8 cellular contexts compared by ENCODE assay signal in genomic region chr2:96763511-96764252, GRCh38. TPM values are rescaled to one million over a fixed set of nuclear protein-coding genes. Genes with fewer than 3 reads are reported as not detected.
DNase-seq lines count a peak whose midpoint lies in the region; ATAC-seq and TF ChIP-seq lines count a peak whose summit lies in the region.

No MANE protein-coding gene starts in this region.

- intact Hi-C loops in body of pancreas (cut with DNase I), result no loop called here
- intact Hi-C loops in adrenal gland (cut with DNase I), result loop anchor here in 1 of 2 donors (5.0 kb wide), 1 partner anchor 104 kb away; no protein-coding TSS in a partner anchor

- WGBS in body of pancreas, 2 donors, result 9 to 14% methylated on average over 5 to 7 of the region's 7 CpGs
- WGBS in adrenal gland, 4 donors, result 45 to 58% (median 52%) methylated on average over 4 to 7 of the region's 7 CpGs

- TF ChIP-seq CTCF in body of pancreas (IDR thresholded peaks at IDR 0.05) (peak in 6 of 7 experiments; percentile 25 to 44 (median 36)), adrenal gland (IDR thresholded peaks at IDR 0.05) (peak in 3 of 6 experiments; percentile 6 to 43 (median 8))

- H3K36me3 ChIP-seq in body of pancreas (replicated peaks in 1 of 2; ENCODE audit: insufficient read depth in 1 of 2, low read depth in 2 of 2) (no peaks in the 10 kb centered on the region), adrenal gland (replicated peaks in 1 of 2) (no peaks in the 10 kb centered on the region)

- H3K27ac ChIP-seq in body of pancreas, result peak overlapping the region in 3 of 4 donors; percentile 38 to 69 (median 45)
- peak overlapping the region; percentile 14 for H3K27ac ChIP-seq in layer of hippocampus (ENCODE audit: low read depth, low read length)
- H3K27ac ChIP-seq in substantia nigra (ENCODE audit: low read depth, low read length, poor library complexity, severe bottlenecking), result peak overlapping the region; percentile 31
- H3K27ac ChIP-seq in adrenal gland, result no peak overlapping the region

- H3K9me3 ChIP-seq in body of pancreas (no peaks in the 10 kb centered on the region), adrenal gland (replicated peaks in 1 of 3) (no peaks in the 10 kb centered on the region)

- TF ChIP-seq POLR2A in body of pancreas (IDR thresholded peaks at IDR 0.05), result no peak
- TF ChIP-seq POLR2A in adrenal gland (IDR thresholded peaks at IDR 0.05), result no peak

- H3K4me1 ChIP-seq in body of pancreas, result peaks cover 50% of the 10 kb centered on the region
- H3K4me1 ChIP-seq in adrenal gland (replicated peaks in 1 of 2), result peaks cover 17 to 42% of the 10 kb centered on the region in 2 donors

- peak; percentile 61 for DNase-seq in activated CD8-positive, alpha-beta memory T cell treated with anti-CD3 and anti-CD28 coated beads for 24 hours
- no peak for DNase-seq in activated CD8-positive, alpha-beta memory T cell treated with anti-CD3 and anti-CD28 coated beads, Interleukin-2, amount 50 U/mL, for 4 hours
- DNase-seq in NCI-H1105 treated with DMSO at 0.1 percent for 48 hours (lab: John Stamatoyannopoulos, UW) (peak; percentile 53), body of pancreas (peak in 1 of 4 donors; percentile 51), substantia nigra (lab: John Stamatoyannopoulos, UW) (peak in 10 of 49 donors; percentile 12 to 40 (median 21)), adrenal gland (no peak), cortex of kidney (lab: John Stamatoyannopoulos, UW) (no peak)

- no peak overlapping the region for H3K4me3 ChIP-seq in body of pancreas
- peak overlapping the region in 1 of 4 donors; percentile 12 for H3K4me3 ChIP-seq in adrenal gland

- H3K27me3 ChIP-seq in body of pancreas (no peaks in the 10 kb centered on the region), layer of hippocampus (ENCODE audit: control insufficient read depth, insufficient read depth, low read length) (no peaks in the 10 kb centered on the region), adrenal gland (no peaks in the 10 kb centered on the region)

- ATAC-seq in body of pancreas, result no peak

RNA-seq across cellular contexts. Expression of gene CNNM4, which starts 3.0 kb away (rescaled TPM):
- 1 to 10 TPM; 4.3 to 7.8 TPM for total RNA-seq in body of pancreas
- total RNA-seq in adrenal gland, result 1 to 10 TPM; 3.2 to 7.7 (median 5.1) TPM
- polyA plus RNA-seq in adrenal gland, result 1 to 10 TPM; 2.2 to 4.9 (median 3.2) TPM

RNA-seq across cellular contexts. Expression of gene LMAN2L, which starts 23.8 kb away (rescaled TPM):
- total RNA-seq in body of pancreas, result 1 to 10 TPM; 6.6 to 7.8 TPM
- total RNA-seq in adrenal gland, result 10 to 100 TPM; 13.9 to 30.6 (median 15.5) TPM
- polyA plus RNA-seq in adrenal gland, result 10 to 100 TPM; 12.3 to 19.1 (median 16.1) TPM

RNA-seq across cellular contexts. Expression of gene CNNM3, which starts 52.4 kb away (rescaled TPM):
- 10 to 100 TPM; 18.2 to 57.7 TPM for total RNA-seq in body of pancreas
- total RNA-seq in adrenal gland, result 10 to 100 TPM; 14.7 to 42.4 (median 23.9) TPM
- polyA plus RNA-seq in adrenal gland, result 10 to 100 TPM in 2 of 3 donors, 1 to 10 TPM in 1; 6.7 to 11.9 (median 10.5) TPM

Comparison
In these comparisons a context has a peak if more than half of its experiments do, and no peak if none do; other contexts are left out.
1. DNase-seq: peak in activated CD8-positive, alpha-beta memory T cell treated with anti-CD3 and anti-CD28 coated beads for 24 hours (single experiment) and NCI-H1105 treated with DMSO at 0.1 percent for 48 hours (single experiment); none in activated CD8-positive, alpha-beta memory T cell treated with anti-CD3 and anti-CD28 coated beads, Interleukin-2, amount 50 U/mL, for 4 hours (single experiment), adrenal gland (0 of 7) and cortex of kidney (single experiment).
2. H3K27ac ChIP-seq: peak in body of pancreas (3 of 4), layer of hippocampus (single experiment) and substantia nigra (single experiment); none in adrenal gland (0 of 5).